In the genomic region with DNA sequence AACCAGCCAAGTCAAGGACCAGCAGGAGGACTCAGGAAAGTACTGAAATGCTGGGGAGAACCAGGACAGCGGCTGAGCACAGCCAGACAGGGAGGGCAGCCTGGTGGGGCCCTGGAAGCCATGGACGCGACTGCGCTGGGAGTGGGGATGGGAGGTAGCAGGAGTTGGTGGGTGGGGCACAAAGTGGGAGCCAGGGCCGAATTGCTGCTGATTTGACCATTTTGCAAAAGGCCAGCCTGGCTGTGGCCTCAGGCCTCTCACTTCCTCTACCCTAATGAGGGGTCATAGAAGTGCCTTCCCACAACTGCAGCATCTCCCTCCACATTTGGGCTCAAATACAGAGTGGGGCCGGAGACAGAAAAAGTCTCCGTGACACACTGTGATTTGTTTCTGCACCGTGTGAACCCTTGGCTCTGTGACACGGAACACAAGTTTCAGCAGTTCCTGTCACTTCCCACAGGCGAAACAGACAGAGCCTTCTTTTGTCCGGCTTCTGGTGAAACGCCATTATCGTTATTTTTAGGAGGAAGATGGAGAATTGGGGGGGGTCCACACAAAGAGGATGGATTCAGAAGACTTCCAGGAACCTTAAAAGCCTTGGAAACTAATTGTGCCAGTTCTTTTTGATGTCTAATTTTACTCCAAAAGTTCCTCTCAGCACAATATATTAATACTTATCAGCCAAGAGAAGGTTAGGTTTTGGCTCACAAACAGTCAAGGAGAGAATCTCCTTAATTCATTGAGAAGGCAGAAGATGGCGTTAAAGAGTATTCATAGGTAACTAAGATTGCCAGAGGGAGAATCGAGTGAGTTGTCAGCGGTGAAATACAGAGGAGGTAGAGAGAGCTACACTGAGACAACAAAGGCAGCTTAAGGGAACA, we compare ENCODE assay signal across 8 cellular contexts. TPM values are rescaled to one million over a fixed set of nuclear protein-coding genes. Genes with fewer than 3 reads are reported as not detected.
DNase-seq lines count a peak whose midpoint lies in the region; TF ChIP-seq lines count a peak whose summit lies in the region.
"Not testable (repeated sequence)": the region's sequence is repeated elsewhere in the genome, so short reads cannot be mapped to it uniquely, and the experiment has no call there.

No MANE protein-coding gene starts in this region.

- not testable (repeated sequence) for H2AK5ac ChIP-seq in neuronal stem cell (ENCODE audit: low read depth, low read length)

- not testable (repeated sequence) for H2BK120ac ChIP-seq in neuronal stem cell (ENCODE audit: low read depth, low read length)

- not testable (repeated sequence) for TF ChIP-seq POLR2A in suprapubic skin (IDR thresholded peaks at IDR 0.05)

- not testable (repeated sequence) for H3K23ac ChIP-seq in neuronal stem cell (ENCODE audit: low read depth, low read length, poor library complexity)

- TF ChIP-seq CTCF in Calu3 (IDR thresholded peaks at IDR 0.05; ENCODE audit: unreplicated experiment); dorsolateral prefrontal cortex (IDR thresholded peaks at IDR 0.05 in 54 of 56, conservative IDR thresholded peaks at IDR 0.05 in 2 of 56; ENCODE audit: low read depth in 1 of 56, partially characterized antibody in 56 of 56); glutamatergic neuron (IDR thresholded peaks at IDR 0.05; ENCODE audit: partially characterized antibody, unreplicated experiment); suprapubic skin (IDR thresholded peaks at IDR 0.05): not testable (repeated sequence)

- not testable (repeated sequence) for H2BK5ac ChIP-seq in neuronal stem cell (ENCODE audit: low read length)

- H3K4me3 ChIP-seq in dorsolateral prefrontal cortex = peak overlapping the region in 32 of 59 donors; percentile 5 to 49 (median 26)
- H3K4me3 ChIP-seq in neuronal stem cell (ENCODE audit: low read length in 2 of 2); suprapubic skin: not testable (repeated sequence)

- not testable (repeated sequence) for H3K9me3 ChIP-seq in neuronal stem cell (replicated peaks in 1 of 2; ENCODE audit: control insufficient read depth in 2 of 2, insufficient read depth in 1 of 2, low read depth in 1 of 2, low read length in 2 of 2); suprapubic skin

- WGBS in neuronal stem cell (ENCODE audit: extremely low coverage in 2 of 2, insufficient read length in 2 of 2, insufficient replicate concordance in 1 of 2), 2 donors = no CpG with 5 or more reads among the region's 16 CpGs
- 40% methylated on average over 16 of the region's 16 CpGs for WGBS in suprapubic skin

- H3K27me3 ChIP-seq in dorsolateral prefrontal cortex; neuronal stem cell (ENCODE audit: control insufficient read depth in 3 of 3, insufficient read depth in 3 of 3, low read depth in 1 of 3, low read length in 3 of 3); suprapubic skin: not testable (repeated sequence)

- not testable (repeated sequence) for TF ChIP-seq EP300 in suprapubic skin (IDR thresholded peaks at IDR 0.05)

- not testable (repeated sequence) for H3K27me3 Mint-ChIP-seq in Calu3 (ENCODE audit: unreplicated experiment)
- H3K27me3 Mint-ChIP-seq in glutamatergic neuron (ENCODE audit: unreplicated experiment) = peaks cover 18% of the 10 kb centered on the region

- not testable (repeated sequence) for H3K9me3 Mint-ChIP-seq in Calu3 (ENCODE audit: low read depth, unreplicated experiment)
- H3K9me3 Mint-ChIP-seq in glutamatergic neuron (ENCODE audit: unreplicated experiment) = peaks cover 15% of the 10 kb centered on the region

- not testable (repeated sequence) for H4K91ac ChIP-seq in neuronal stem cell (ENCODE audit: low read depth, low read length, poor library complexity)

- not testable (repeated sequence) for DNase-seq in Calu3; dorsolateral prefrontal cortex; glutamatergic neuron; neuronal stem cell (ENCODE audit: low spot score)
- peak; percentile 8 for DNase-seq in NCI-H2107 treated with DMSO at 0.1 percent for 48 hours (lab: John Stamatoyannopoulos, UW; ENCODE audit: unreplicated experiment)
- DNase-seq in medulla oblongata (ENCODE audit: extremely low spot score) = peak; percentile 24
- DNase-seq in suprapubic skin (ENCODE audit: low spot score in 2 of 2) = peak in 1 of 2 donors; percentile 74

- H3K14ac ChIP-seq in neuronal stem cell (ENCODE audit: low read length) = not testable (repeated sequence)

- H2BK15ac ChIP-seq in neuronal stem cell (ENCODE audit: low read length) = not testable (repeated sequence)

- not testable (repeated sequence) for H3K36me3 ChIP-seq in neuronal stem cell (replicated peaks in 1 of 2; ENCODE audit: control insufficient read depth in 2 of 2, insufficient read depth in 2 of 2, low read length in 2 of 2); suprapubic skin

- not testable (repeated sequence) for H2BK12ac ChIP-seq in neuronal stem cell (ENCODE audit: low read length)

- not testable (repeated sequence) for H3K79me1 ChIP-seq in neuronal stem cell (ENCODE audit: low read depth, low read length)

- H3K36me3 Mint-ChIP-seq in Calu3 (ENCODE audit: insufficient read depth, unreplicated experiment) = peaks cover 10% of the 10 kb centered on the region
- H3K36me3 Mint-ChIP-seq in glutamatergic neuron (ENCODE audit: unreplicated experiment) = not testable (repeated sequence)

- H4K8ac ChIP-seq in neuronal stem cell (ENCODE audit: low read depth, low read length) = not testable (repeated sequence)

- peak overlapping the region; percentile 84 for H2AFZ ChIP-seq in neuronal stem cell (ENCODE audit: low read length)

- H3K4me1 Mint-ChIP-seq in Calu3 (ENCODE audit: low read depth, unreplicated experiment) (peaks cover 57% of the 10 kb centered on the region), glutamatergic neuron (ENCODE audit: low read depth, unreplicated experiment) (peaks cover 38% of the 10 kb centered on the region)

- H3K27ac Mint-ChIP-seq in Calu3 (ENCODE audit: unreplicated experiment) (peak overlapping the region; percentile 76), glutamatergic neuron (ENCODE audit: unreplicated experiment) (peak overlapping the region; percentile 46)

- peak overlapping the region; percentile 19 for H3K18ac ChIP-seq in neuronal stem cell (ENCODE audit: low read length)

- CTCF ChIA-PET in Calu3 (lab: Charles Lee) = not testable (repeated sequence)

- H3K4me1 ChIP-seq in neuronal stem cell (ENCODE audit: control insufficient read depth in 2 of 2, insufficient read depth in 1 of 2, low read depth in 1 of 2, low read length in 2 of 2) (peaks cover 20 to 25% of the 10 kb centered on the region in 2 donors), suprapubic skin (peaks cover 36% of the 10 kb centered on the region)

- H3K4ac ChIP-seq in neuronal stem cell (ENCODE audit: low read length) = not testable (repeated sequence)

- not testable (repeated sequence) for BruUV-seq in Calu3 (replicated peaks; lab: Mats Ljungman, UMichigan)

- not testable (repeated sequence) for H3K9ac ChIP-seq in neuronal stem cell (ENCODE audit: low read depth, low read length, poor library complexity)

- peak overlapping the region; percentile 73 for H3K27ac ChIP-seq in angular gyrus (ENCODE audit: low read depth, low read length)
- peak overlapping the region in 26 of 59 donors; percentile 13 to 67 (median 40) for H3K27ac ChIP-seq in dorsolateral prefrontal cortex
- H3K27ac ChIP-seq in neuronal stem cell (replicated peaks; ENCODE audit: low read length) = peak overlapping the region; percentile 64
- H3K27ac ChIP-seq in suprapubic skin = peak overlapping the region; percentile 41

- H3K4me3 Mint-ChIP-seq in Calu3 (ENCODE audit: low read depth, unreplicated experiment) = peak overlapping the region; percentile 7
- H3K4me3 Mint-ChIP-seq in glutamatergic neuron (ENCODE audit: unreplicated experiment) = not testable (repeated sequence)

- intact Hi-C loops in Calu3 (cut with micrococcal nuclease; ENCODE audit: unreplicated experiment); dorsolateral prefrontal cortex (cut with DNase I): not testable (repeated sequence)

- not testable (repeated sequence) for H3K4me2 ChIP-seq in neuronal stem cell (ENCODE audit: insufficient read depth, low read length, poor library complexity, severe bottlenecking)

RNA-seq across cellular contexts. Expression of gene IGSF3, which starts 21.5 kb away (rescaled TPM):
- 13.2 and 15.3 TPM in 2 replicates for total RNA-seq in Calu3 (2022)
- total RNA-seq in dorsolateral prefrontal cortex = 10 to 100 TPM in 83 of 120 experiments, 1 to 10 TPM in 37; 2.4 to 21.5 (median 11.9) TPM
- total RNA-seq in glutamatergic neuron (ENCODE audit: unreplicated experiment) = 110 TPM
- polyA plus RNA-seq in neuronal stem cell (2013, experiment 1 of 2) = 12.7 TPM
- 13.8 TPM for polyA plus RNA-seq in neuronal stem cell (2013, experiment 2 of 2)
- total RNA-seq in suprapubic skin = 10 to 100 TPM; 48.1 to 59.2 (median 55.6) TPM
